9 cellular contexts compared by ENCODE assay signal in the genomic region with DNA sequence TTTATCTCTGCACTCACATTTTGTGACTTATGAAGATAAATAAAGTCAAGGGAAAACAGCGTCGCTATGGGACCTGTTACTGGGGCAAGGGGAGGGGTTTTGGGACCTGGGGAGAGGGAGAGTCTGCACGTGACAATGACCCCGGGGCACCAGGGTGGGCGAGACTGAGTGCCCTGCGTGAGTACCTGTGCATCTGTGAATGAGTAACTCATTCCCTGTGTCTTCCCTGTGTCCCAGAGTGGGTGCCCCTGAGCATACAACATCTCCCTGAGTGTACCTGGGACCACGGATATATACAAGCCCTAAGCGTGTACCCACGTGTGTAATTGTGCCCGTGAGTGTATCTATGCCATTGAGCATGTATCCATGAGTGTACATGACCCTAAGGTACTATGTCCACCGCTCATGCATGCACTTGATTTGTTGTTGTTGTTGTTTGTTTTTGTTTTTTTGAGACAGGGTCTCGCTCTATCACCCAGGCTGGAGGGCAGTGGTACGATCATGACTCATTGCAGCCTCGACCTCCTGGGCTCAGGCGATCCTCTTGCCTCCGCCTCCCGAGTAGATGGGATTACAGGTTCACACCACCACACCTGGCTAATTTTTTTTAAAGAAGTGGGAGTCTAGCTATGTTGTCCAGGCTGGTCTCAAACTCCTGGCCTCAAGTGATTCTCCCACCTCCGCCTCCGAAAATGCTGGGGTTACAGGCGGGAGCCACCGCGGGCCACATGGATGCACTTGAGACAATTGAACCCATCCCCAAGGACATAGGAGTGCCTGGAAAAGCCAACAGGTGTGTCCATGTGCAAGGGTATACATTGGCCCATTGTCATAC. TPM values are rescaled to one million over a fixed set of nuclear protein-coding genes. Genes with fewer than 3 reads are reported as not detected.
A peak's percentile ranks its signal among the peaks of the same experiment; 100 is the strongest.
DNase-seq lines count a peak whose midpoint lies in the region; ATAC-seq, FAIRE-seq and TF ChIP-seq lines count a peak whose summit lies in the region.
"Had no signal": no experiment of that assay in that cellular context is flagged by ENCODE, and none has a peak within 500 bp of the region (broad histone marks: within the 10 kb centered on the region; RNA-seq: fewer than 3 reads in every experiment).

No MANE protein-coding gene starts in this region.

- 31 to 53% methylated on average over 22 of the region's 22 CpGs for WGBS in sigmoid colon, 2 donors

- H3K27ac ChIP-seq in SJCRH30: no peak overlapping the region
- H3K27ac ChIP-seq in sigmoid colon: peak overlapping the region in 1 of 4 donors; percentile 90

- TF ChIP-seq CTCF in fibroblast of pulmonary artery (IDR thresholded peaks at IDR 0.05; ENCODE audit: low read length, missing control alignments) (no peak), sigmoid colon (IDR thresholded peaks at IDR 0.05) (no peak)

- H3K4me3 ChIP-seq in SJCRH30: peak overlapping the region; percentile 93
- peak overlapping the region; percentile 2 for H3K4me3 ChIP-seq in fibroblast of pulmonary artery (replicated peaks; ENCODE audit: low read depth, low read length)
- H3K4me3 ChIP-seq in sigmoid colon: peak overlapping the region in 3 of 4 donors; percentile 94 to 98 (median 98)

- H3K9me3 ChIP-seq in SJCRH30 (replicated peaks) (no peaks in the 10 kb centered on the region), sigmoid colon (no peaks in the 10 kb centered on the region)

- no peaks in the 10 kb centered on the region; the same call in 1 of the 2 replicates for H3K36me3 ChIP-seq in SJCRH30
- peaks cover 0 to 25% (median 19%) of the 10 kb centered on the region in 4 donors for H3K36me3 ChIP-seq in sigmoid colon

- no peak for TF ChIP-seq EP300 in sigmoid colon (IDR thresholded peaks at IDR 0.05)

- intact Hi-C loops in sigmoid colon (cut with DNase I): loop anchor here (1.0 to 5.0 kb wide), 4 partner anchors 28 to 122 kb away; partner anchors contain the start of genes PET100 and XAB2

- DNase-seq in SJCRH30 (no peak), fibroblast of pulmonary artery (ENCODE audit: low read depth) (no peak), sigmoid colon (no peak), NCI-H1105 treated with DMSO at 0.1 percent for 48 hours (lab: John Stamatoyannopoulos, UW) (no peak), COLO668 (lab: John Stamatoyannopoulos, UW; ENCODE audit: unreplicated experiment) (no peak), urothelium cell line (ENCODE audit: low spot score) (no peak)

- ATAC-seq in GM19395 (IDR thresholded peaks at IDR 0.05; ENCODE audit: unreplicated experiment) (peak; percentile 6), GM19324 (IDR thresholded peaks at IDR 0.05; ENCODE audit: low FRiP score, unreplicated experiment) (no peak)

- H3K27me3 ChIP-seq in SJCRH30 (peaks cover 2% of the 10 kb centered on the region; the same call in 1 of the 2 replicates), sigmoid colon (peaks cover 0 to 44% (median 15%) of the 10 kb centered on the region in 3 donors)

- FAIRE-seq in urothelium cell line (lab: Jason Lieb, UNC): no peak

- H3K4me1 ChIP-seq in SJCRH30 (no peaks in the 10 kb centered on the region), sigmoid colon (peaks cover 0 to 22% (median 14%) of the 10 kb centered on the region in 4 donors)

- no peak for TF ChIP-seq POLR2A in sigmoid colon (IDR thresholded peaks at IDR 0.05)

RNA-seq across cellular contexts. Expression of gene TRAPPC5, which starts 0.6 kb away (rescaled TPM):
- 18.5 and 25.1 TPM in 2 replicates for total RNA-seq in SJCRH30 (2014; rRNA removed; shearing (Covaris generic))
- total RNA-seq in sigmoid colon: 10 to 100 TPM; 32.8 to 89.6 (median 50.5) TPM
- 10 to 100 TPM; 55.3 to 75.5 (median 55.9) TPM for polyA plus RNA-seq in sigmoid colon

RNA-seq across cellular contexts. Expression of gene MCEMP1, which starts 3.1 kb away (rescaled TPM):
- total RNA-seq in SJCRH30 (2014; rRNA removed; shearing (Covaris generic)): not detected in 2 replicates
- under 1 TPM in 3 of 4 donors, not detected in 1; 0.36 to 0.49 (median 0.41) TPM for total RNA-seq in sigmoid colon
- polyA plus RNA-seq in sigmoid colon: 1 to 10 TPM in 2 of 3 donors, under 1 TPM in 1; 0.51 to 2.8 (median 1.8) TPM
- total RNA-seq: glomerular endothelial cell had no signal

RNA-seq across cellular contexts. Expression of gene RETN, which starts 11.1 kb away (rescaled TPM):
- not detected in 2 replicates for total RNA-seq in SJCRH30 (2014; rRNA removed; shearing (Covaris generic))
- not detected for total RNA-seq in sigmoid colon
- 10 to 100 TPM in 1 of 3 donors, 1 to 10 TPM in 2; 3.6 to 38.1 (median 8.6) TPM for polyA plus RNA-seq in sigmoid colon
- total RNA-seq: glomerular endothelial cell had no signal

RNA-seq across cellular contexts. Expression of gene FCER2, which starts 21.9 kb away (rescaled TPM):
- total RNA-seq in SJCRH30 (2014; rRNA removed; shearing (Covaris generic)): not detected in 2 replicates
- 1 to 10 TPM in 1 of 4 donors, under 1 TPM in 3; 0.27 to 2.5 (median 0.61) TPM for total RNA-seq in sigmoid colon
- polyA plus RNA-seq in sigmoid colon: 10 to 100 TPM in 1 of 3 donors, under 1 TPM in 1, not detected in 1; 0.46 to 14.7 TPM
- total RNA-seq: glomerular endothelial cell had no signal

RNA-seq across cellular contexts. Expression of gene STXBP2, which starts 43.1 kb away (rescaled TPM):
- 0.15 TPM in 1 of 2 replicates, not detected in the other for total RNA-seq in SJCRH30 (2014; rRNA removed; shearing (Covaris generic))
- total RNA-seq in sigmoid colon: 1 to 10 TPM; 5.9 to 9.3 (median 7.6) TPM
- polyA plus RNA-seq in sigmoid colon: 100 to 1,000 TPM; 117 to 163 (median 132) TPM

Comparison
In these comparisons a context has a peak if more than half of its experiments do, and no peak if none do; other contexts are left out.
1. H3K4me3 ChIP-seq: peak in every context shown above with its lines; median percentile 98 in sigmoid colon; 93 in SJCRH30; 2 in fibroblast of pulmonary artery.